Comparison of ENCODE assay signal across 13 cellular contexts in genomic region chr2:127060264-127060945, GRCh38. TPM values are rescaled to one million over a fixed set of nuclear protein-coding genes. Genes with fewer than 3 reads are reported as not detected.
DNase-seq lines count a peak whose midpoint lies in the region; ATAC-seq and TF ChIP-seq lines count a peak whose summit lies in the region.
"Had no signal": no experiment of that assay in that cellular context is flagged by ENCODE, and none has a peak within 500 bp of the region (broad histone marks: within the 10 kb centered on the region; RNA-seq: fewer than 3 reads in every experiment).

No MANE protein-coding gene starts in this region.

- H3K36me3 Mint-ChIP-seq in activated CD8-positive, alpha-beta T cell treated with anti-CD3 and anti-CD28 coated beads, Interleukin-2, amount 10 ng/mL, durations not matched to agents 7 days and 5 days (ENCODE audit: low read depth), result peaks cover 16% of the 10 kb centered on the region
- H3K36me3 Mint-ChIP-seq in activated CD8-positive, alpha-beta T cell treated with anti-CD3 and anti-CD28 coated beads for 36 hours (ENCODE audit: low read depth), result peaks cover 17% of the 10 kb centered on the region

- H4K8ac ChIP-seq in neuronal stem cell (ENCODE audit: low read depth, low read length), result no peak overlapping the region

- no peak overlapping the region for H2BK15ac ChIP-seq in neuronal stem cell (ENCODE audit: low read length)

- H3K4me3 ChIP-seq in dorsolateral prefrontal cortex (no peak overlapping the region), neuronal stem cell (ENCODE audit: low read length in 2 of 2) (no peak overlapping the region), osteoblast (ENCODE audit: insufficient read depth, low read length) (no peak overlapping the region)
- H3K4me3 ChIP-seq: HAP-1 had no signal

- peaks cover 14% of the 10 kb centered on the region for H3K79me1 ChIP-seq in neuronal stem cell (ENCODE audit: low read depth, low read length)

- TF ChIP-seq CTCF in activated CD8-positive, alpha-beta T cell treated with anti-CD3 and anti-CD28 coated beads for 36 hours (IDR thresholded peaks at IDR 0.05), result no peak
- no peak for TF ChIP-seq CTCF in dorsolateral prefrontal cortex (IDR thresholded peaks at IDR 0.05 in 54 of 56, conservative IDR thresholded peaks at IDR 0.05 in 2 of 56; ENCODE audit: low read depth in 1 of 56, partially characterized antibody in 56 of 56)
- no peak for TF ChIP-seq CTCF in osteoblast (IDR thresholded peaks at IDR 0.05; ENCODE audit: extremely low read depth, low read depth, low read length)

- H3K4me2 ChIP-seq in neuronal stem cell (ENCODE audit: insufficient read depth, low read length, poor library complexity, severe bottlenecking), result no peak overlapping the region
- no peak overlapping the region for H3K4me2 ChIP-seq in osteoblast (ENCODE audit: insufficient read depth, low read length)

- H3K18ac ChIP-seq in neuronal stem cell (ENCODE audit: low read length), result no peak overlapping the region

- no peak overlapping the region for H3K14ac ChIP-seq in neuronal stem cell (ENCODE audit: low read length)

- no peaks in the 10 kb centered on the region for H3K9me3 Mint-ChIP-seq in activated CD8-positive, alpha-beta T cell treated with anti-CD3 and anti-CD28 coated beads, Interleukin-2, amount 10 ng/mL, durations not matched to agents 7 days and 5 days (ENCODE audit: insufficient read depth)
- H3K9me3 Mint-ChIP-seq in activated CD8-positive, alpha-beta T cell treated with anti-CD3 and anti-CD28 coated beads for 36 hours, result no peaks in the 10 kb centered on the region
- H3K9me3 Mint-ChIP-seq: CD4-positive, CD25-positive, alpha-beta regulatory T cell had no signal

- H2BK12ac ChIP-seq in neuronal stem cell (ENCODE audit: low read length), result no peak overlapping the region

- H3K79me2 ChIP-seq in osteoblast (ENCODE audit: insufficient read depth, low read length), result no peaks in the 10 kb centered on the region

- no peak overlapping the region for H2AK5ac ChIP-seq in neuronal stem cell (ENCODE audit: low read depth, low read length)

- WGBS in neuronal stem cell (ENCODE audit: extremely low coverage in 2 of 2, insufficient read length in 2 of 2, insufficient replicate concordance in 1 of 2), 2 donors, result no CpG with 5 or more reads among the region's 30 CpGs

- H3K9me3 ChIP-seq in neuronal stem cell (replicated peaks in 1 of 2; ENCODE audit: control insufficient read depth in 2 of 2, insufficient read depth in 1 of 2, low read depth in 1 of 2, low read length in 2 of 2) (peaks cover 0 to 4% of the 10 kb centered on the region in 2 donors), osteoblast (ENCODE audit: low read depth, low read length) (no peaks in the 10 kb centered on the region)
- H3K9me3 ChIP-seq: HAP-1 had no signal

- intact Hi-C loops in activated CD8-positive, alpha-beta T cell treated with anti-CD3 and anti-CD28 coated beads for 36 hours (cut with micrococcal nuclease), result no loop called here
- intact Hi-C loops in dorsolateral prefrontal cortex (cut with DNase I), result no loop called here

- peaks cover 3% of the 10 kb centered on the region for H4K20me1 ChIP-seq in osteoblast (ENCODE audit: insufficient read depth, low read length)

- H3K4me1 ChIP-seq in neuronal stem cell (ENCODE audit: control insufficient read depth in 2 of 2, insufficient read depth in 1 of 2, low read depth in 1 of 2, low read length in 2 of 2) (peaks cover 10 to 13% of the 10 kb centered on the region in 2 donors), osteoblast (ENCODE audit: insufficient read depth, low read length) (peaks cover 12% of the 10 kb centered on the region)

- no peak overlapping the region for H2BK5ac ChIP-seq in neuronal stem cell (ENCODE audit: low read length)

- no peak for ATAC-seq in activated CD8-positive, alpha-beta T cell treated with anti-CD3 and anti-CD28 coated beads, Interleukin-2, amount 10 ng/mL, durations not matched to agents 7 days and 5 days
- no peak for ATAC-seq in activated CD8-positive, alpha-beta T cell treated with anti-CD3 and anti-CD28 coated beads for 36 hours
- no peak for ATAC-seq in HG02852 (IDR thresholded peaks at IDR 0.05; ENCODE audit: unreplicated experiment)

- H3K27me3 ChIP-seq in dorsolateral prefrontal cortex, result no peaks in the 10 kb centered on the region
- no peaks in the 10 kb centered on the region for H3K27me3 ChIP-seq in neuronal stem cell (ENCODE audit: control insufficient read depth in 3 of 3, insufficient read depth in 3 of 3, low read depth in 1 of 3, low read length in 3 of 3)
- H3K27me3 ChIP-seq in osteoblast (ENCODE audit: insufficient read depth, low read length), result no peaks in the 10 kb centered on the region

- no peak overlapping the region for H4K91ac ChIP-seq in neuronal stem cell (ENCODE audit: low read depth, low read length, poor library complexity)

- no peak overlapping the region for H2BK120ac ChIP-seq in neuronal stem cell (ENCODE audit: low read depth, low read length)

- H3K9ac ChIP-seq in neuronal stem cell (ENCODE audit: low read depth, low read length, poor library complexity), result peak overlapping the region; percentile 27

- H3K4ac ChIP-seq in neuronal stem cell (ENCODE audit: low read length), result no peak overlapping the region

- H3K27me3 Mint-ChIP-seq in activated CD8-positive, alpha-beta T cell treated with anti-CD3 and anti-CD28 coated beads, Interleukin-2, amount 10 ng/mL, durations not matched to agents 7 days and 5 days (ENCODE audit: low read depth), result no peaks in the 10 kb centered on the region
- H3K27me3 Mint-ChIP-seq in activated CD8-positive, alpha-beta T cell treated with anti-CD3 and anti-CD28 coated beads for 36 hours, result no peaks in the 10 kb centered on the region
- H3K27me3 Mint-ChIP-seq: CD4-positive, CD25-positive, alpha-beta regulatory T cell had no signal

- H3K23ac ChIP-seq in neuronal stem cell (ENCODE audit: low read depth, low read length, poor library complexity), result no peak overlapping the region

- CTCF ChIA-PET in activated CD8-positive, alpha-beta T cell treated with anti-CD3 and anti-CD28 coated beads, Interleukin-2, amount 10 ng/mL, durations not matched to agents 7 days and 5 days (lab: Charles Lee), result no interaction called here
- CTCF ChIA-PET in activated CD8-positive, alpha-beta T cell treated with anti-CD3 and anti-CD28 coated beads for 36 hours (lab: Charles Lee), result no interaction called here

- no peak for DNase-seq in activated CD8-positive, alpha-beta T cell treated with anti-CD3 and anti-CD28 coated beads, Interleukin-2, amount 10 ng/mL, durations not matched to agents 7 days and 5 days
- DNase-seq in activated CD8-positive, alpha-beta T cell treated with anti-CD3 and anti-CD28 coated beads for 36 hours, result no peak
- DNase-seq in dorsolateral prefrontal cortex (no peak), neuronal stem cell (ENCODE audit: low spot score) (no peak), substantia nigra (lab: John Stamatoyannopoulos, UW) (no peak), NCI-H69 (lab: John Stamatoyannopoulos, UW) (no peak), osteoblast (ENCODE audit: insufficient read length, low spot score, missing footprints) (no peak)
- DNase-seq: CD4-positive, CD25-positive, alpha-beta regulatory T cell; DMS53; GF-D8 had no signal

- no peak overlapping the region for H3K4me3 Mint-ChIP-seq in activated CD8-positive, alpha-beta T cell treated with anti-CD3 and anti-CD28 coated beads, Interleukin-2, amount 10 ng/mL, durations not matched to agents 7 days and 5 days
- no peak overlapping the region for H3K4me3 Mint-ChIP-seq in activated CD8-positive, alpha-beta T cell treated with anti-CD3 and anti-CD28 coated beads for 36 hours
- H3K4me3 Mint-ChIP-seq: CD4-positive, CD25-positive, alpha-beta regulatory T cell had no signal

- no peak overlapping the region for H2AFZ ChIP-seq in neuronal stem cell (ENCODE audit: low read length)
- no peak overlapping the region for H2AFZ ChIP-seq in osteoblast (ENCODE audit: low read length)

- H3K36me3 ChIP-seq in neuronal stem cell (replicated peaks in 1 of 2; ENCODE audit: control insufficient read depth in 2 of 2, insufficient read depth in 2 of 2, low read length in 2 of 2) (peaks cover 10 to 13% of the 10 kb centered on the region in 2 donors), osteoblast (ENCODE audit: insufficient read depth, low read length) (peaks cover 17% of the 10 kb centered on the region)
- H3K36me3 ChIP-seq: HAP-1 had no signal

- POLR2A ChIA-PET in activated CD8-positive, alpha-beta T cell treated with anti-CD3 and anti-CD28 coated beads, Interleukin-2, amount 10 ng/mL, durations not matched to agents 7 days and 5 days (lab: Charles Lee), result no interaction called here
- POLR2A ChIA-PET in activated CD8-positive, alpha-beta T cell treated with anti-CD3 and anti-CD28 coated beads for 36 hours (lab: Charles Lee), result no interaction called here

- peak overlapping the region in 40 of 59 donors; percentile 3 to 98 (median 63) for H3K27ac ChIP-seq in dorsolateral prefrontal cortex
- no peak overlapping the region for H3K27ac ChIP-seq in neuronal stem cell (replicated peaks; ENCODE audit: low read length)
- H3K27ac ChIP-seq in substantia nigra (ENCODE audit: low read depth, low read length, poor library complexity, severe bottlenecking), result peak overlapping the region; percentile 26
- no peak overlapping the region for H3K27ac ChIP-seq in osteoblast (ENCODE audit: low read depth, low read length)
- H3K27ac ChIP-seq: 22Rv1 had no signal

- H3K27ac Mint-ChIP-seq in activated CD8-positive, alpha-beta T cell treated with anti-CD3 and anti-CD28 coated beads, Interleukin-2, amount 10 ng/mL, durations not matched to agents 7 days and 5 days, result peak overlapping the region; percentile 15
- no peak overlapping the region for H3K27ac Mint-ChIP-seq in activated CD8-positive, alpha-beta T cell treated with anti-CD3 and anti-CD28 coated beads for 36 hours

- peaks cover 9% of the 10 kb centered on the region for H3K4me1 Mint-ChIP-seq in activated CD8-positive, alpha-beta T cell treated with anti-CD3 and anti-CD28 coated beads, Interleukin-2, amount 10 ng/mL, durations not matched to agents 7 days and 5 days (ENCODE audit: low read depth)
- peaks cover 15% of the 10 kb centered on the region for H3K4me1 Mint-ChIP-seq in activated CD8-positive, alpha-beta T cell treated with anti-CD3 and anti-CD28 coated beads for 36 hours (ENCODE audit: low read depth)

RNA-seq across cellular contexts. Expression of gene BIN1, which starts 46.5 kb away (rescaled TPM):
- 100 to 1,000 TPM; 125 to 127 TPM for total RNA-seq in activated CD8-positive, alpha-beta T cell treated with anti-CD3 and anti-CD28 coated beads, Interleukin-2, amount 10 ng/mL, durations not matched to agents 7 days and 5 days
- 100 to 1,000 TPM in 1 of 2 experiments, 10 to 100 TPM in 1; 95.2 to 102 TPM for total RNA-seq in activated CD8-positive, alpha-beta T cell treated with anti-CD3 and anti-CD28 coated beads for 36 hours
- total RNA-seq in dorsolateral prefrontal cortex (100 to 1,000 TPM; 151 to 703 (median 290) TPM), osteoblast (83.7 and 85.4 TPM in 2 replicates)
- 58.5 TPM for polyA plus RNA-seq in neuronal stem cell (2013, experiment 1 of 2)
- polyA plus RNA-seq in neuronal stem cell (2013, experiment 2 of 2), result 59.1 TPM

Comparison
In these comparisons a context has a peak if more than half of its experiments do, and no peak if none do; other contexts are left out.
1. H3K27ac ChIP-seq: peak in dorsolateral prefrontal cortex (40 of 59) and substantia nigra (single experiment); none in neuronal stem cell (single experiment) and osteoblast (single experiment).